ENCODE assay signal across 15 cellular contexts in genomic region chr11:113477321-113477720, GRCh38. TPM values are rescaled to one million over a fixed set of nuclear protein-coding genes. Genes with fewer than 3 reads are reported as not detected.
DNase-seq lines count a peak whose midpoint lies in the region; ATAC-seq and TF ChIP-seq lines count a peak whose summit lies in the region.
"Had no signal": no experiment of that assay in that cellular context is flagged by ENCODE, and none has a peak within 500 bp of the region (broad histone marks: within the 10 kb centered on the region; RNA-seq: fewer than 3 reads in every experiment).

No MANE protein-coding gene starts in this region.

- H2AFZ ChIP-seq in GM23338: no peak overlapping the region

- peak; percentile 57 for DNase-seq in GM23338 (ENCODE audit: low spot score)
- DNase-seq in NCI-H187 treated with DMSO at 0.1 percent for 48 hours (lab: John Stamatoyannopoulos, UW): peak; percentile 35
- no peak for DNase-seq in RWPE2 (ENCODE audit: low spot score)
- peak; percentile 53 for DNase-seq in myocyte (ENCODE audit: low read depth)
- no peak for DNase-seq in DMS79 (lab: John Stamatoyannopoulos, UW)
- no peak for DNase-seq in esophagus squamous epithelium (lab: John Stamatoyannopoulos, UW)
- DNase-seq: activated naive CD4-positive, alpha-beta T cell treated with anti-CD3 and anti-CD28 coated beads, Interleukin-2, amount 50 U/mL, for 16 hours; GOT3; naive B cell had no signal

- H3K36me3 ChIP-seq in GM23338 (ENCODE audit: insufficient read depth) (no peaks in the 10 kb centered on the region), RWPE2 (ENCODE audit: low read depth) (no peaks in the 10 kb centered on the region), esophagus squamous epithelium (no peaks in the 10 kb centered on the region)
- H3K36me3 ChIP-seq: suprapubic skin had no signal

- no peaks in the 10 kb centered on the region for H3K79me2 ChIP-seq in GM23338 (replicated peaks; ENCODE audit: insufficient read depth)

- no peak overlapping the region for H3K4me3 Mint-ChIP-seq in GM23338

- H3K27ac ChIP-seq in GM23338 (ENCODE audit: low read depth): no peak overlapping the region
- no peak overlapping the region for H3K27ac ChIP-seq in RWPE2 (ENCODE audit: poor library complexity, severe bottlenecking)
- H3K27ac ChIP-seq in esophagus squamous epithelium: no peak overlapping the region
- H3K27ac ChIP-seq: suprapubic skin had no signal

- no peaks in the 10 kb centered on the region for H3K9me2 ChIP-seq in GM23338 (ENCODE audit: insufficient read depth)

- peaks cover 12% of the 10 kb centered on the region; the same call in 1 of the 2 replicates for H3K4me1 ChIP-seq in GM23338 (ENCODE audit: insufficient read depth)
- no peaks in the 10 kb centered on the region for H3K4me1 ChIP-seq in RWPE2 (ENCODE audit: insufficient read depth, poor library complexity, severe bottlenecking)
- peaks cover 3 to 17% (median 5%) of the 10 kb centered on the region in 3 donors for H3K4me1 ChIP-seq in esophagus squamous epithelium

- TF ChIP-seq CTCF in GM23338 (conservative IDR thresholded peaks at IDR 0.05; ENCODE audit: low read depth in 2 of 2): peak; percentile 38 to 78; a peak in 3 of 4 replicates
- TF ChIP-seq CTCF in RWPE2 (IDR thresholded peaks at IDR 0.05; ENCODE audit: poor library complexity, severe bottlenecking): no peak
- no peak for TF ChIP-seq CTCF in esophagus squamous epithelium (IDR thresholded peaks at IDR 0.05)

- H3K27me3 ChIP-seq in GM23338 (ENCODE audit: insufficient read depth) (peaks cover 35% of the 10 kb centered on the region), RWPE2 (ENCODE audit: insufficient read depth, poor library complexity, severe bottlenecking) (peaks cover 39% of the 10 kb centered on the region), esophagus squamous epithelium (peaks cover 0 to 98% (median 8%) of the 10 kb centered on the region in 4 donors)

- no peaks in the 10 kb centered on the region for H3K36me3 Mint-ChIP-seq in GM23338 (ENCODE audit: low read depth)
- H3K36me3 Mint-ChIP-seq: IgD-negative memory B cell had no signal

- H3K4me3 ChIP-seq in GM23338 (no peak overlapping the region), RWPE2 (ENCODE audit: severe bottlenecking) (no peak overlapping the region), esophagus squamous epithelium (no peak overlapping the region)
- H3K4me3 ChIP-seq: suprapubic skin had no signal

- H3K9me3 ChIP-seq in RWPE2 (ENCODE audit: severe bottlenecking) (no peaks in the 10 kb centered on the region), esophagus squamous epithelium (no peaks in the 10 kb centered on the region)
- H3K9me3 ChIP-seq: Caco-2, suprapubic skin had no signal

- H3K27me3 Mint-ChIP-seq in GM23338 (ENCODE audit: insufficient read depth, low read depth, poor library complexity): peaks cover 32% of the 10 kb centered on the region

- intact Hi-C loops in esophagus squamous epithelium (cut with DNase I): no loop called here

- H3F3A ChIP-seq in GM23338 (replicated peaks; ENCODE audit: low read depth): no peaks in the 10 kb centered on the region

- H3K27ac Mint-ChIP-seq in GM23338: no peak overlapping the region
- H3K27ac Mint-ChIP-seq: IgD-negative memory B cell had no signal

- peaks cover 23% of the 10 kb centered on the region for H3K4me1 Mint-ChIP-seq in GM23338

- peak; percentile 46 for ATAC-seq in GM23338
- ATAC-seq in RWPE2 (ENCODE audit: low read depth): 0 out of 3 replicates have a peak, but pooled peaks have one; percentile 28
- no peak for ATAC-seq in GM21529 (IDR thresholded peaks at IDR 0.05; ENCODE audit: unreplicated experiment)
- ATAC-seq: sciatic nerve had no signal

- H3K4me2 ChIP-seq in GM23338: no peak overlapping the region

- no peaks in the 10 kb centered on the region; the same call in 1 of the 2 replicates for H4K20me1 ChIP-seq in GM23338 (replicated peaks; ENCODE audit: insufficient read depth)

- H3K9me3 Mint-ChIP-seq in GM23338: no peaks in the 10 kb centered on the region

- TF ChIP-seq POLR2A in esophagus squamous epithelium (IDR thresholded peaks at IDR 0.05): no peak

- 9 to 10% methylated on average over 5 to 8 of the region's 8 CpGs for WGBS in esophagus squamous epithelium, 2 donors

TF ChIP-seq in GM23338, 12 proteins besides CTCF, POLR2A, EP300 and RAD21 (continues in another document):
- TF ChIP-seq REST (IDR thresholded peaks at IDR 0.05; ENCODE audit: unreplicated experiment) (no peak), CREB1 (CRISPR knock-in tag; IDR thresholded peaks at IDR 0.05; ENCODE audit: low read depth) (no peak), EZH2phosphoT487 (IDR thresholded peaks at IDR 0.05; ENCODE audit: unreplicated experiment) (no peak), NANOG (IDR thresholded peaks at IDR 0.05; ENCODE audit: borderline replicate concordance) (no peak), POLR2AphosphoS5 (IDR thresholded peaks at IDR 0.05; ENCODE audit: low read depth) (no peak), ZNF331 (CRISPR knock-in tag; IDR thresholded peaks at IDR 0.05; ENCODE audit: low read depth) (no peak)
- TF ChIP-seq, protein P1, sequence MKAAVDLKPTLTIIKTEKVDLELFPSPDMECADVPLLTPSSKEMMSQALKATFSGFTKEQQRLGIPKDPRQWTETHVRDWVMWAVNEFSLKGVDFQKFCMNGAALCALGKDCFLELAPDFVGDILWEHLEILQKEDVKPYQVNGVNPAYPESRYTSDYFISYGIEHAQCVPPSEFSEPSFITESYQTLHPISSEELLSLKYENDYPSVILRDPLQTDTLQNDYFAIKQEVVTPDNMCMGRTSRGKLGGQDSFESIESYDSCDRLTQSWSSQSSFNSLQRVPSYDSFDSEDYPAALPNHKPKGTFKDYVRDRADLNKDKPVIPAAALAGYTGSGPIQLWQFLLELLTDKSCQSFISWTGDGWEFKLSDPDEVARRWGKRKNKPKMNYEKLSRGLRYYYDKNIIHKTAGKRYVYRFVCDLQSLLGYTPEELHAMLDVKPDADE (IDR thresholded peaks at IDR 0.05): no peak

RNA-seq across cellular contexts. Expression of gene DRD2, which starts 2.1 kb away (rescaled TPM):
- 0.21 TPM in 1 of 2 replicates, not detected in the other for total RNA-seq in GM23338 (2014; rRNA removed; shearing (Covaris generic))
- 0.40 and 0.66 TPM in 2 replicates for polyA plus RNA-seq in GM23338 (2016; fragmentation: Nextera tagmentation; extraction: Ambion mirVana)
- total RNA-seq in myocyte (0.10 and 0.11 TPM in 2 replicates), esophagus squamous epithelium (under 1 TPM in 1 of 4 donors, not detected in 3; 0.38 TPM)
- polyA plus RNA-seq in myocyte (2012): 1.3 TPM
- total RNA-seq: T-helper 1 cell treated with Interleukin-12 subunit alpha and Interleukin-12 subunit beta and Interleukin-4 antibody, amounts not matched to agents 30 ng/mL and 1 ng/mL, for 36 hours had no signal
- polyA plus RNA-seq: IgD-negative memory B cell had no signal

Comparison
In these comparisons a context has a peak if more than half of its experiments do, and no peak if none do; other contexts are left out.
1. DNase-seq: peak in GM23338 (single experiment), NCI-H187 treated with DMSO at 0.1 percent for 48 hours (single experiment) and myocyte (single experiment); none in RWPE2 (single experiment), DMS79 (single experiment) and esophagus squamous epithelium (single experiment).
2. CTCF ChIP-seq: peak in GM23338 (2 of 2); none in RWPE2 (single experiment) and esophagus squamous epithelium (0 of 6).